In genomic region chr15:72474912-72475601, GRCh38 we compare ENCODE assay signal across 8 cellular contexts. TPM values are rescaled to one million over a fixed set of nuclear protein-coding genes. Genes with fewer than 3 reads are reported as not detected.
DNase-seq lines count a peak whose midpoint lies in the region; ATAC-seq and TF ChIP-seq lines count a peak whose summit lies in the region.

No MANE protein-coding gene starts in this region.

- intact Hi-C loops in head of caudate nucleus (cut with DNase I) (loop anchor here (10.0 kb wide), 1 partner anchor 310 kb away; the partner anchor contains the start of gene ADPGK), ovary (cut with DNase I) (loop anchor here in 1 of 4 donors (5.0 to 10.0 kb wide), 3 partner anchors 203 to 358 kb away; partner anchors contain the start of genes ADPGK, MYO9A, PARP6 and SENP8), thyroid gland (cut with DNase I) (loop anchor here (10.0 kb wide), 1 partner anchor 90 kb away; no protein-coding TSS in a partner anchor)

- H3K9me3 Mint-ChIP-seq in GM23338: no peaks in the 10 kb centered on the region
- no peaks in the 10 kb centered on the region for H3K9me3 Mint-ChIP-seq in activated naive CD4-positive, alpha-beta T cell treated with anti-CD3 and anti-CD28 coated beads, Interleukin-2, amount 50 U/mL, for 24 hours

- H2AFZ ChIP-seq in GM23338 (no peak overlapping the region), SK-N-SH (ENCODE audit: low read depth) (no peak overlapping the region)

- under 1% methylated on average over 11 of the region's 42 CpGs for WGBS in SK-N-SH (ENCODE audit: low lambda C conversion rate)
- 0 to 1% (median 1%) methylated on average over 39 to 42 of the region's 42 CpGs for WGBS in ovary, 3 donors
- WGBS in thyroid gland, 2 donors: 0 to 2% methylated on average over 20 to 22 of the region's 42 CpGs

- H3K27ac ChIP-seq in GM23338 (ENCODE audit: low read depth) (peak overlapping the region; percentile 88), SK-N-SH (ENCODE audit: low read depth in 2 of 2, low read length in 1 of 2) (peak overlapping the region; percentile 98 to 99), ovary (peak overlapping the region; percentile 99 to 100), thyroid gland (peak overlapping the region; percentile 98 to 99 (median 98))

- no peak for TF ChIP-seq CTCF in GM23338 (conservative IDR thresholded peaks at IDR 0.05; ENCODE audit: low read depth in 2 of 2)
- TF ChIP-seq CTCF in SK-N-SH (IDR thresholded peaks at IDR 0.05): no peak
- TF ChIP-seq CTCF in ovary (IDR thresholded peaks at IDR 0.05): peak in 2 of 3 donors; percentile 11 to 27
- TF ChIP-seq CTCF in thyroid gland (IDR thresholded peaks at IDR 0.05): peak in 1 of 6 experiments; percentile 1

- no peaks in the 10 kb centered on the region for H3K9me3 ChIP-seq in SK-N-SH
- no peaks in the 10 kb centered on the region for H3K9me3 ChIP-seq in ovary
- H3K9me3 ChIP-seq in thyroid gland: no peaks in the 10 kb centered on the region

- peak; percentile 83 for DNase-seq in EH (ENCODE audit: low read depth)
- DNase-seq in GM23338 (ENCODE audit: low spot score): peak; percentile 74
- DNase-seq in LoVo (ENCODE audit: low spot score): peak; percentile 76
- peak; percentile 75 for DNase-seq in SK-N-SH
- peak; percentile 23 to 86 (median 74) for DNase-seq in head of caudate nucleus
- peak; percentile 73 to 84 (median 80) for DNase-seq in ovary
- peak; percentile 75 to 82 for DNase-seq in thyroid gland

- ATAC-seq in GM23338: peak; percentile 57

- peak overlapping the region; percentile 97 for H3K9ac ChIP-seq in SK-N-SH

- peaks cover 40% of the 10 kb centered on the region for H4K20me1 ChIP-seq in GM23338 (replicated peaks; ENCODE audit: insufficient read depth)
- H4K20me1 ChIP-seq in SK-N-SH (ENCODE audit: insufficient read depth): peaks cover 50% of the 10 kb centered on the region

- peak overlapping the region; percentile 99 for H3K4me3 Mint-ChIP-seq in GM23338
- peak overlapping the region; percentile 98 for H3K4me3 Mint-ChIP-seq in activated naive CD4-positive, alpha-beta T cell treated with anti-CD3 and anti-CD28 coated beads, Interleukin-2, amount 50 U/mL, for 24 hours

- H3K36me3 ChIP-seq in GM23338 (ENCODE audit: insufficient read depth) (0 out of 2 replicates have a peak, but pooled peaks cover 6% of the 10 kb centered on the region), SK-N-SH (replicated peaks in 1 of 2; ENCODE audit: control insufficient read depth in 1 of 2, insufficient read depth in 2 of 2, low read length in 1 of 2) (peaks cover 12 to 31% of the 10 kb centered on the region in 2 experiments), ovary (no peaks in the 10 kb centered on the region), thyroid gland (no peaks in the 10 kb centered on the region)

- H3K4me1 ChIP-seq in GM23338 (ENCODE audit: insufficient read depth) (peaks cover 18% of the 10 kb centered on the region; the same call in 1 of the 2 replicates), SK-N-SH (ENCODE audit: control insufficient read depth in 1 of 2, insufficient read depth in 2 of 2, low read depth in 1 of 2, low read length in 1 of 2) (peaks cover 10 to 11% of the 10 kb centered on the region in 2 experiments; a peak in 3 of 4 replicates), ovary (ENCODE audit: insufficient read depth) (peaks cover 11% of the 10 kb centered on the region), thyroid gland (peaks cover 26 to 36% of the 10 kb centered on the region in 2 donors)

- no peak for TF ChIP-seq EP300 in SK-N-SH (IDR thresholded peaks at IDR 0.05; ENCODE audit: borderline replicate concordance in 1 of 2, low read depth in 1 of 2, low read length in 1 of 2)
- no peak for TF ChIP-seq EP300 in ovary (IDR thresholded peaks at IDR 0.05)

- no peak for TF ChIP-seq RAD21 in SK-N-SH (IDR thresholded peaks at IDR 0.05; ENCODE audit: low read length)

- peak overlapping the region; percentile 94 for H3K27ac Mint-ChIP-seq in GM23338
- H3K27ac Mint-ChIP-seq in activated naive CD4-positive, alpha-beta T cell treated with anti-CD3 and anti-CD28 coated beads, Interleukin-2, amount 50 U/mL, for 24 hours: peak overlapping the region; percentile 96

- H3K4me3 ChIP-seq in GM23338 (peak overlapping the region; percentile 97), SK-N-SH (ENCODE audit: low read depth in 2 of 2, low read length in 1 of 2) (peak overlapping the region; percentile 77 to 80), ovary (peak overlapping the region; percentile 88), thyroid gland (replicated peaks in 1 of 3) (peak overlapping the region; percentile 42 to 90 (median 52))

- CTCF ChIA-PET in SK-N-SH (lab: Yijun Ruan, JAX): interaction anchor here (0.9 to 2.4 kb wide), 6 partner anchors 8 to 247 kb away, joined by 3 to 6 read pairs (median 3); no protein-coding TSS in a partner anchor

- peaks cover 18% of the 10 kb centered on the region for H3K4me1 Mint-ChIP-seq in GM23338
- H3K4me1 Mint-ChIP-seq in activated naive CD4-positive, alpha-beta T cell treated with anti-CD3 and anti-CD28 coated beads, Interleukin-2, amount 50 U/mL, for 24 hours: peaks cover 60% of the 10 kb centered on the region

- H3K9me2 ChIP-seq in GM23338 (ENCODE audit: insufficient read depth) (no peaks in the 10 kb centered on the region), SK-N-SH (no peaks in the 10 kb centered on the region)

- H3F3A ChIP-seq in GM23338 (replicated peaks; ENCODE audit: low read depth) (0 out of 2 replicates have a peak, but pooled peaks cover 4% of the 10 kb centered on the region), SK-N-SH (replicated peaks; ENCODE audit: insufficient read depth) (peaks cover 21% of the 10 kb centered on the region)

- H3K79me2 ChIP-seq in GM23338 (replicated peaks; ENCODE audit: insufficient read depth): peaks cover 58% of the 10 kb centered on the region
- peaks cover 67% of the 10 kb centered on the region for H3K79me2 ChIP-seq in SK-N-SH (ENCODE audit: insufficient read depth)

- H3K4me2 ChIP-seq in GM23338 (peak overlapping the region; percentile 86), SK-N-SH (peak overlapping the region; percentile 81)

- POLR2A ChIA-PET in SK-N-SH (lab: Yijun Ruan, JAX): no interaction called here

- no peaks in the 10 kb centered on the region for H3K27me3 ChIP-seq in GM23338 (ENCODE audit: insufficient read depth)
- H3K27me3 ChIP-seq in SK-N-SH (ENCODE audit: insufficient read depth): no peaks in the 10 kb centered on the region
- no peaks in the 10 kb centered on the region for H3K27me3 ChIP-seq in ovary
- H3K27me3 ChIP-seq in thyroid gland: no peaks in the 10 kb centered on the region

- TF ChIP-seq POLR2A in ovary (IDR thresholded peaks at IDR 0.05): peak; percentile 70
- peak; percentile 50 to 68 for TF ChIP-seq POLR2A in thyroid gland (IDR thresholded peaks at IDR 0.05)

- peaks cover 43% of the 10 kb centered on the region for H3K36me3 Mint-ChIP-seq in GM23338 (ENCODE audit: low read depth)
- H3K36me3 Mint-ChIP-seq in activated naive CD4-positive, alpha-beta T cell treated with anti-CD3 and anti-CD28 coated beads, Interleukin-2, amount 50 U/mL, for 24 hours: peaks cover 11% of the 10 kb centered on the region

- peaks cover 2% of the 10 kb centered on the region for H3K27me3 Mint-ChIP-seq in GM23338 (ENCODE audit: insufficient read depth, low read depth, poor library complexity)
- no peaks in the 10 kb centered on the region for H3K27me3 Mint-ChIP-seq in activated naive CD4-positive, alpha-beta T cell treated with anti-CD3 and anti-CD28 coated beads, Interleukin-2, amount 50 U/mL, for 24 hours

TF ChIP-seq in GM23338, 12 proteins besides CTCF, POLR2A, EP300 and RAD21 (continues in another document):
- TF ChIP-seq ZNF331 (CRISPR knock-in tag; IDR thresholded peaks at IDR 0.05; ENCODE audit: low read depth): no peak
- no peak for TF ChIP-seq STAT1 (IDR thresholded peaks at IDR 0.05; ENCODE audit: unreplicated experiment)
- TF ChIP-seq EZH2phosphoT487 (IDR thresholded peaks at IDR 0.05; ENCODE audit: unreplicated experiment): no peak

TF ChIP-seq in SK-N-SH, 30 proteins besides CTCF, POLR2A, EP300 and RAD21:
- TF ChIP-seq GATA2 (CRISPR knock-in tag; IDR thresholded peaks at IDR 0.05) (no peak), FOXJ3 (CRISPR knock-in tag; IDR thresholded peaks at IDR 0.05) (no peak), TAF1 (IDR thresholded peaks at IDR 0.05; ENCODE audit: borderline replicate concordance, low read depth, low read length) (peak; percentile 62), ZBTB33 (IDR thresholded peaks at IDR 0.05; ENCODE audit: borderline replicate concordance, low read depth) (no peak), FOXM1 (IDR thresholded peaks at IDR 0.05; ENCODE audit: low read depth) (no peak), GABPA (IDR thresholded peaks at IDR 0.05; ENCODE audit: low read depth) (no peak), TCF12 (IDR thresholded peaks at IDR 0.05) (no peak), YY1 (IDR thresholded peaks at IDR 0.05; ENCODE audit: low read depth) (peak; percentile 74; the same call in 1 of the 2 replicates), SIN3A (IDR thresholded peaks at IDR 0.05; ENCODE audit: borderline replicate concordance, low read depth, low read length) (peak; percentile 50; the same call in 1 of the 2 replicates)

RNA-seq across cellular contexts. Expression of gene ARIH1, which starts 0.9 kb away (rescaled TPM):
- 48.6 and 55.3 TPM in 2 replicates for total RNA-seq in GM23338 (2014; rRNA removed; shearing (Covaris generic))
- polyA plus RNA-seq in GM23338 (2016; fragmentation: Nextera tagmentation; extraction: Ambion mirVana) (19.0 and 30.5 TPM in 2 replicates), SK-N-SH (2012; rRNA removed) (36.4 and 48.3 TPM in 2 replicates), ovary (10 to 100 TPM; 33.1 to 91.2 TPM)
- 27.9 and 31.5 TPM in 2 replicates for polyA plus RNA-seq in SK-N-SH (2012; cell fraction: cytosol; rRNA removed)
- polyA plus RNA-seq in SK-N-SH (2012; cell fraction: nucleus; rRNA removed): 65.6 and 75.8 TPM in 2 replicates
- total RNA-seq in ovary (100 to 1,000 TPM in 5 of 7 donors, 10 to 100 TPM in 2; 47.9 to 211 (median 171) TPM), thyroid gland (10 to 100 TPM; 42.6 to 90.0 (median 58.5) TPM)

Comparison
In these comparisons a context has a peak if more than half of its experiments do, and no peak if none do; other contexts are left out.
1. Peak in every context shown above with its lines: DNase-seq, ATAC-seq, H3K4me3 ChIP-seq and H3K27ac ChIP-seq.
2. CTCF ChIP-seq: peak in ovary (2 of 3); none in GM23338 (0 of 2) and SK-N-SH (single experiment).